In genomic region chr13:21588411-21588810, GRCh38 we compare ENCODE assay signal across 7 cellular contexts. TPM values are rescaled to one million over a fixed set of nuclear protein-coding genes. Genes with fewer than 3 reads are reported as not detected.
DNase-seq lines count a peak whose midpoint lies in the region; FAIRE-seq and TF ChIP-seq lines count a peak whose summit lies in the region.
"Not testable (repeated sequence)": the region's sequence is repeated elsewhere in the genome, so short reads cannot be mapped to it uniquely, and the experiment has no call there.

No MANE protein-coding gene starts in this region.

- not testable (repeated sequence) for H3K27me3 ChIP-seq in endothelial cell of umbilical vein (ENCODE audit: control insufficient read depth in 2 of 2, insufficient read depth in 2 of 2, low read length in 2 of 2)

- H3K79me2 ChIP-seq in endothelial cell of umbilical vein (ENCODE audit: control insufficient read depth, insufficient read depth, low read length) = peaks cover 44% of the 10 kb centered on the region

- in situ Hi-C loops in astrocyte of the spinal cord (cut with HindIII; ENCODE audit: low sequenced_read_pairs) = not testable (repeated sequence)

- intact Hi-C loops in endothelial cell of umbilical vein (cut with micrococcal nuclease) = loop anchor here (2.0 kb wide), 1 partner anchor 14 kb away; no protein-coding TSS in a partner anchor

- H3K9me3 ChIP-seq in endothelial cell of umbilical vein (replicated peaks; ENCODE audit: control insufficient read depth, insufficient read depth, low read length) = not testable (repeated sequence)

- H3K9ac ChIP-seq in endothelial cell of umbilical vein (replicated peaks; ENCODE audit: extremely low read depth, insufficient read depth, low read length) = not testable (repeated sequence)

- H3K4me2 ChIP-seq in endothelial cell of umbilical vein (ENCODE audit: insufficient read depth, low read length) = peak overlapping the region; percentile 69

- H3K4me3 ChIP-seq in astrocyte of the spinal cord (ENCODE audit: low read depth, low read length); endothelial cell of umbilical vein (replicated peaks in 1 of 3; ENCODE audit: insufficient read depth in 1 of 3, low read depth in 1 of 3, low read length in 3 of 3): not testable (repeated sequence)

- peak overlapping the region; percentile 42 for H3K27ac ChIP-seq in endothelial cell of umbilical vein (ENCODE audit: insufficient read depth, low read depth, low read length)

- dilution Hi-C loops in endothelial cell of umbilical vein (cut with MboI; ENCODE audit: extremely low pct_ligation_motif_present, low sequenced_read_pairs) = not testable (repeated sequence)

- CTCF ChIA-PET in endothelial cell of umbilical vein (lab: Charles Lee) = interaction anchor here (1.3 to 1.5 kb wide), 5 partner anchors 15 to 109 kb away, joined by 3 to 7 read pairs (median 5); partner anchors contain the start of gene MICU2

- H3K9me1 ChIP-seq in endothelial cell of umbilical vein (replicated peaks; ENCODE audit: control insufficient read depth, extremely low read depth, insufficient read depth, low read length) = not testable (repeated sequence)

- H3K4me1 ChIP-seq in endothelial cell of umbilical vein (ENCODE audit: control insufficient read depth, extremely low read depth, insufficient read depth, low read length) = peaks cover 30% of the 10 kb centered on the region

- not testable (repeated sequence) for TF ChIP-seq CTCF in astrocyte of the spinal cord (IDR thresholded peaks at IDR 0.05; ENCODE audit: low read depth, low read length); endothelial cell of umbilical vein (IDR thresholded peaks at IDR 0.05; ENCODE audit: extremely low read depth in 1 of 2, insufficient read depth in 1 of 2, low read depth in 1 of 2, low read length in 2 of 2)

- peak; percentile 89 for DNase-seq in EH (ENCODE audit: low read depth)
- DNase-seq in HT1080 (ENCODE audit: low read depth) = peak; percentile 92
- peak; percentile 44 to 66 for DNase-seq in SW 1271 (lab: John Stamatoyannopoulos, UW)
- DNase-seq in astrocyte of the spinal cord (ENCODE audit: low read depth, low spot score) = peak; percentile 78
- DNase-seq in endothelial cell of umbilical vein (ENCODE audit: low read depth, low spot score) = peak; percentile 73
- peak; percentile 50 for DNase-seq in glomerular endothelial cell (ENCODE audit: extremely low read depth, low read depth, low spot score)
- peak; percentile 66 for DNase-seq in pulmonary artery endothelial cell (ENCODE audit: low read depth, low spot score)

- H3K36me3 ChIP-seq in endothelial cell of umbilical vein (ENCODE audit: control insufficient read depth in 2 of 2, extremely low read depth in 1 of 2, insufficient read depth in 2 of 2, low read length in 2 of 2) = not testable (repeated sequence)

- POLR2A ChIA-PET in endothelial cell of umbilical vein (lab: Charles Lee) = interaction anchor here (1.5 kb wide), 1 partner anchor 15 kb away, joined by 4 read pairs; the partner anchor contains the start of gene MICU2

- not testable (repeated sequence) for H4K20me1 ChIP-seq in endothelial cell of umbilical vein (replicated peaks; ENCODE audit: control insufficient read depth, extremely low read depth, insufficient read depth, low read length)

- H2AFZ ChIP-seq in endothelial cell of umbilical vein (ENCODE audit: low read depth, low read length) = not testable (repeated sequence)

- peak; percentile 76 for FAIRE-seq in endothelial cell of umbilical vein (lab: Jason Lieb, UNC)

- not testable (repeated sequence) for BruUV-seq in endothelial cell of umbilical vein (replicated peaks; lab: Mats Ljungman, UMichigan)

- not testable (repeated sequence) for TF ChIP-seq POLR2A in endothelial cell of umbilical vein (IDR thresholded peaks at IDR 0.05; ENCODE audit: low read depth, low read length)

TF ChIP-seq in endothelial cell of umbilical vein, 7 proteins besides CTCF, POLR2A, EP300 and RAD21:
- TF ChIP-seq JUN (IDR thresholded peaks at IDR 0.05; ENCODE audit: borderline replicate concordance, insufficient read depth, insufficient read length, low read depth) (peak; percentile 67), POLR2AphosphoS5 (IDR thresholded peaks at IDR 0.05; ENCODE audit: insufficient read depth, low read depth, low read length) (peak; percentile 39), GATA2 (IDR thresholded peaks at IDR 0.05; ENCODE audit: insufficient read depth, insufficient read length, low read depth, low read length) (peak; percentile 60), FOS (IDR thresholded peaks at IDR 0.05; ENCODE audit: borderline replicate concordance, insufficient read depth, low read length) (peak; percentile 77)

RNA-seq across cellular contexts. Expression of gene MICU2, which starts 15.6 kb away (rescaled TPM):
- 71.9 and 113 TPM in 2 replicates for total RNA-seq in HT1080 (2014; rRNA removed; shearing (Covaris generic))
- 43.6 and 45.1 TPM in 2 replicates for polyA plus RNA-seq in HT1080 (2015; cell fraction: cytosol; rRNA removed)
- 51.2 and 52.3 TPM in 2 replicates for polyA plus RNA-seq in HT1080 (2015; cell fraction: nucleus; rRNA removed)
- total RNA-seq in endothelial cell of umbilical vein (24.0 and 25.1 TPM in 2 replicates), glomerular endothelial cell (72.5 and 85.5 TPM in 2 replicates), pulmonary artery endothelial cell (42.1 and 50.3 TPM in 2 replicates)
- polyA plus RNA-seq in endothelial cell of umbilical vein = 32.3 and 36.7 TPM in 2 replicates
- polyA plus RNA-seq in endothelial cell of umbilical vein (2011; cell fraction: cytosol; rRNA removed) = 35.1 and 35.4 TPM in 2 replicates
- polyA plus RNA-seq in endothelial cell of umbilical vein (2011; cell fraction: nucleus; rRNA removed) = 35.6 and 38.5 TPM in 2 replicates
- polyA plus RNA-seq in endothelial cell of umbilical vein (2012) = 25.1 and 33.0 TPM in 2 replicates
- 13.9 and 19.4 TPM in 2 replicates for polyA minus RNA-seq in endothelial cell of umbilical vein
- 10.9 TPM for polyA minus RNA-seq in endothelial cell of umbilical vein (2011; cell fraction: cytosol; rRNA and poly(A)+ RNA removed)
- polyA minus RNA-seq in endothelial cell of umbilical vein (2011; cell fraction: nucleus; rRNA and poly(A)+ RNA removed) = 22.0 and 26.0 TPM in 2 replicates
